In genomic region chr6:34867484-34867883, GRCh38 we compare ENCODE assay signal across 16 cellular contexts. TPM values are rescaled to one million over a fixed set of nuclear protein-coding genes. Genes with fewer than 3 reads are reported as not detected.
DNase-seq lines count a peak whose midpoint lies in the region; ATAC-seq and TF ChIP-seq lines count a peak whose summit lies in the region.
"Had no signal": no experiment of that assay in that cellular context is flagged by ENCODE, and none has a peak within 500 bp of the region (broad histone marks: within the 10 kb centered on the region; RNA-seq: fewer than 3 reads in every experiment).

No MANE protein-coding gene starts in this region.

- TF ChIP-seq POLR2A in thyroid gland (IDR thresholded peaks at IDR 0.05), result no peak

- TF ChIP-seq CTCF in right atrium auricular region (IDR thresholded peaks at IDR 0.05), result peak in 1 of 2 donors; percentile 39
- TF ChIP-seq CTCF in fibroblast of pulmonary artery (IDR thresholded peaks at IDR 0.05; ENCODE audit: low read length, missing control alignments), result peak; percentile 14
- no peak for TF ChIP-seq CTCF in thyroid gland (IDR thresholded peaks at IDR 0.05)

- intact Hi-C loops in Right ventricle myocardium superior (cut with DNase I) (no loop called here), thyroid gland (cut with DNase I) (no loop called here)

- WGBS in thyroid gland, 2 donors, result 70 to 85% methylated on average over 2 to 3 of the region's 3 CpGs

- H3K27me3 ChIP-seq in right atrium auricular region (no peaks in the 10 kb centered on the region), thyroid gland (no peaks in the 10 kb centered on the region)
- H3K27me3 ChIP-seq: breast epithelium, left lung, tibial nerve had no signal

- no peak for DNase-seq in Right ventricle myocardium superior
- DNase-seq in right atrium auricular region (ENCODE audit: low spot score), result no peak
- DNase-seq in SW480 (ENCODE audit: low spot score), result peak; percentile 13
- DNase-seq in fibroblast of pulmonary artery (ENCODE audit: low read depth), result peak; percentile 10
- DNase-seq in iPS-NIHi7 (ENCODE audit: extremely low spot score), result no peak
- DNase-seq in thyroid gland, result no peak
- DNase-seq: activated naive CD4-positive, alpha-beta T cell treated with anti-CD3 and anti-CD28 coated beads, Interleukin-2, amount 10 ng/mL, durations not matched to agents 7 days and 5 days; head of caudate nucleus; left lung; naive thymus-derived CD4-positive, alpha-beta T cell; NCI-H1694; SHP77 had no signal

- H3K4me1 ChIP-seq in right atrium auricular region (peaks cover 0 to 20% of the 10 kb centered on the region in 2 donors), thyroid gland (no peaks in the 10 kb centered on the region)
- H3K4me1 ChIP-seq: breast epithelium, left lung, tibial nerve had no signal

- H3K27ac ChIP-seq in right atrium auricular region, result peak overlapping the region in 1 of 2 donors; percentile 44
- H3K27ac ChIP-seq in thyroid gland, result no peak overlapping the region
- H3K27ac ChIP-seq: breast epithelium, left lung, tibial nerve had no signal

- H3K9me3 ChIP-seq in right atrium auricular region (no peaks in the 10 kb centered on the region), thyroid gland (no peaks in the 10 kb centered on the region)
- H3K9me3 ChIP-seq: breast epithelium, left lung, tibial nerve had no signal

- H3K36me3 ChIP-seq in right atrium auricular region (peaks cover 37% of the 10 kb centered on the region), thyroid gland (peaks cover 18 to 31% of the 10 kb centered on the region in 2 donors)
- H3K36me3 ChIP-seq: breast epithelium had no signal

- ATAC-seq in Right ventricle myocardium superior (ENCODE audit: poor library complexity) (peak; percentile 55), HG03354 (IDR thresholded peaks at IDR 0.05; ENCODE audit: poor library complexity, severe bottlenecking, unreplicated experiment) (no peak), HG03097 (IDR thresholded peaks at IDR 0.05; ENCODE audit: low FRiP score, unreplicated experiment) (no peak)
- ATAC-seq: left lung; naive thymus-derived CD4-positive, alpha-beta T cell had no signal

- H3K4me3 ChIP-seq in right atrium auricular region (no peak overlapping the region), fibroblast of pulmonary artery (replicated peaks; ENCODE audit: low read depth, low read length) (no peak overlapping the region), thyroid gland (replicated peaks in 1 of 3) (no peak overlapping the region)
- H3K4me3 ChIP-seq: breast epithelium, left lung, tibial nerve had no signal

RNA-seq across cellular contexts. Expression of gene TAF11, which starts 20.4 kb away (rescaled TPM):
- total RNA-seq in Right ventricle myocardium superior (13.7 TPM), right atrium auricular region (10 to 100 TPM; 17.1 to 19.0 TPM), thyroid gland (10 to 100 TPM; 12.8 to 32.2 (median 20.2) TPM)

RNA-seq across cellular contexts. Expression of gene ANKS1A, which starts 21.6 kb away (rescaled TPM):
- total RNA-seq in Right ventricle myocardium superior (25.0 TPM), right atrium auricular region (10 to 100 TPM; 26.7 to 30.9 TPM), thyroid gland (10 to 100 TPM; 29.9 to 43.8 (median 34.4) TPM)

Comparison
In these comparisons a context has a peak if more than half of its experiments do, and no peak if none do; other contexts are left out.
1. DNase-seq: peak in SW480 (single experiment) and fibroblast of pulmonary artery (single experiment); none in Right ventricle myocardium superior (single experiment), right atrium auricular region (single experiment), iPS-NIHi7 (single experiment) and thyroid gland (0 of 2).